ENCODE assay signal across 16 cellular contexts in the genomic region with DNA sequence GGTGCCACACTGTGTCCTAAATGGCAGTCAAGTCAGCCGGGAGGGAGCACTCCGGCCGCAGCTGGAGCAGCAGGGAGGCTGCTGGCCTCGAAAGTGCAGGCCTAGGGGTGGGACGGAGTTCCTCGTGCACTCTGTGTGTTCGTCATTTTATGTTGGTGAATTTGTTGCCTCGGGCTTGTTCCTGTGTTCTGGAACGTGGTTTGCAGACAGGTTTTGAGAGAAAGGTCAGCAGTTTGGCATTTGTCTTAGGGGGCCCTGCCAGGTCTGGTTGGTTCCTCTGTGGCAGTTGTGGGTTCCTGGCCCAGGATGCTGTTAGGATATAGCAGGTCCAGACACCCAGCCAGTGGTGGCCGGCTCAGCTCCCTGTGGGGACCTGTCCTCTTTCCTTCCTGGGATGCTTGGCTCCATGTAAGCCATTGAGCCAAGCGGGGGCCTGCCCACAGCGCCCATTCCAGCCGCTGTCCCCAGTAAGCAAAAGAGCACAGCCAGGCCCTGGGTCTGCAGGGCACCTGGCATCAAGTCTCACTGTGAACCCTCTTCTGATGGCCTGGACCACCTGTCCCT.
"Had no signal": no experiment of that assay in that cellular context is flagged by ENCODE, and none has a peak within 500 bp of the region (broad histone marks: within the 10 kb centered on the region; RNA-seq: fewer than 3 reads in every experiment).

No MANE protein-coding gene starts in this region.

- H3K27me3 Mint-ChIP-seq: activated naive CD4-positive, alpha-beta T cell treated with anti-CD3 and anti-CD28 coated beads, Interleukin-2, amount 50 U/mL, for 24 hours; brain; T-cell had no signal

- ATAC-seq: activated CD4-positive, CD25-positive, alpha-beta regulatory T cell treated with anti-CD3 and anti-CD28 coated beads, Interleukin-2, amount 50 U/mL, for 24 hours; activated T-cell treated with anti-CD3 and anti-CD28 coated beads, Interleukin-2, amount 50 U/mL, for 4 hours had no signal

- DNase-seq: activated effector memory CD4-positive, alpha-beta T cell treated with anti-CD3 and anti-CD28 coated beads, Interleukin-2, amount 50 U/mL, for 16 hours; activated T-cell treated with anti-CD3 and anti-CD28 coated beads, Interleukin-2, amount 50 U/mL, for 4 hours; central memory CD4-positive, alpha-beta T cell; cortex of kidney; effector CD4-positive, alpha-beta T cell; esophagus squamous epithelium; ovary; stimulated activated CD4-positive, alpha-beta T cell treated with anti-CD3 and anti-CD28 coated beads, Interleukin-2, amount 100 ng/mL, for 48 hours; stimulated activated naive CD4-positive, alpha-beta T cell; T-cell; T1000; transverse colon had no signal

- H3K4me1 Mint-ChIP-seq: activated naive CD4-positive, alpha-beta T cell treated with anti-CD3 and anti-CD28 coated beads, Interleukin-2, amount 50 U/mL, for 24 hours; brain had no signal

- H3K36me3 ChIP-seq: ovary had no signal

- H3K27ac ChIP-seq: esophagus squamous epithelium, ovary, transverse colon had no signal

- H3K9me3 Mint-ChIP-seq: activated naive CD4-positive, alpha-beta T cell treated with anti-CD3 and anti-CD28 coated beads, Interleukin-2, amount 50 U/mL, for 24 hours; activated T-cell treated with anti-CD3 and anti-CD28 coated beads, Interleukin-2, amount 50 U/mL, for 4 hours; brain; neural crest cell; T-cell had no signal

- H3K4me3 ChIP-seq: esophagus squamous epithelium, ovary, transverse colon had no signal

- H3K27me3 ChIP-seq: esophagus squamous epithelium, ovary, transverse colon had no signal

- H3K4me1 ChIP-seq: esophagus squamous epithelium, transverse colon had no signal

- H3K4me3 Mint-ChIP-seq: activated naive CD4-positive, alpha-beta T cell treated with anti-CD3 and anti-CD28 coated beads, Interleukin-2, amount 50 U/mL, for 24 hours; activated T-cell treated with anti-CD3 and anti-CD28 coated beads, Interleukin-2, amount 50 U/mL, for 4 hours; brain; neural crest cell; T-cell had no signal

- H3K9me3 ChIP-seq: esophagus squamous epithelium, ovary, transverse colon had no signal
